26 cellular contexts compared by ENCODE assay signal in genomic region chr20:32314768-32315167, GRCh38. TPM values are rescaled to one million over a fixed set of nuclear protein-coding genes. Genes with fewer than 3 reads are reported as not detected.
A peak's percentile ranks its signal among the peaks of the same experiment; 100 is the strongest.
DNase-seq lines count a peak whose midpoint lies in the region; ATAC-seq and TF ChIP-seq lines count a peak whose summit lies in the region.
"Had no signal": no experiment of that assay in that cellular context is flagged by ENCODE, and none has a peak within 500 bp of the region (broad histone marks: within the 10 kb centered on the region; RNA-seq: fewer than 3 reads in every experiment).

No MANE protein-coding gene starts in this region.

- CTCF ChIA-PET in CD8-positive, alpha-beta memory T cell (lab: Charles Lee) = no interaction called here

- DNase-seq in activated T-cell treated with anti-CD3 and anti-CD28 coated beads, Interleukin-2, amount 50 U/mL, for 24 hours = no peak
- DNase-seq in activated T-cell treated with anti-CD3 and anti-CD28 coated beads, Interleukin-2, amount 50 U/mL, for 48 hours = no peak
- no peak for DNase-seq in CD8-positive, alpha-beta memory T cell
- no peak for DNase-seq in central memory CD8-positive, alpha-beta T cell (ENCODE audit: low spot score in 2 of 2)
- DNase-seq in progenitor cell of endocrine pancreas (ENCODE audit: low spot score, unreplicated experiment) (no peak), brain microvascular endothelial cell (no peak), NCI-H446 treated with DMSO at 0.1 percent for 48 hours (lab: John Stamatoyannopoulos, UW) (no peak)
- DNase-seq: activated CD4-positive, alpha-beta T cell treated with anti-CD3 and anti-CD28 coated beads for 48 hours; activated effector memory CD4-positive, alpha-beta T cell treated with Interleukin-2 at 50 U/mL for 16 hours; adrenal gland; Calu3; colonic mucosa; effector memory CD4-positive, alpha-beta T cell; foreskin keratinocyte; HCEC 1CT; NCI-H1048; NCI-H1930; posterior cingulate gyrus; sigmoid colon; substantia nigra had no signal

- peak overlapping the region; percentile 78 for H3K27ac Mint-ChIP-seq in activated T-cell treated with anti-CD3 and anti-CD28 coated beads, Interleukin-2, amount 50 U/mL, for 24 hours
- H3K27ac Mint-ChIP-seq in CD8-positive, alpha-beta memory T cell = peak overlapping the region; percentile 1 to 88 (median 64)
- peak overlapping the region; percentile 85 for H3K27ac Mint-ChIP-seq in central memory CD8-positive, alpha-beta T cell (ENCODE audit: low read depth)
- H3K27ac Mint-ChIP-seq in progenitor cell of endocrine pancreas = peak overlapping the region; percentile 23
- H3K27ac Mint-ChIP-seq: mesothelial cell of epicardium; T-helper 1 cell treated with Interleukin-12 subunit alpha and Interleukin-12 subunit beta and Interleukin-4 antibody, amounts not matched to agents 30 μg/mL and 1 μg/mL, for 36 hours had no signal

- no peak for ATAC-seq in central memory CD8-positive, alpha-beta T cell (replicated peaks; ENCODE audit: extremely low read depth, poor library complexity, severe bottlenecking)
- ATAC-seq in GM18870 (IDR thresholded peaks at IDR 0.05; ENCODE audit: unreplicated experiment) = no peak
- ATAC-seq: A549, esophagus mucosa, foreskin keratinocyte had no signal

- peaks cover 32% of the 10 kb centered on the region for H3K36me3 ChIP-seq in CD8-positive, alpha-beta memory T cell (ENCODE audit: insufficient read depth, low read length)
- H3K36me3 ChIP-seq in brain microvascular endothelial cell (replicated peaks) = peaks cover 13% of the 10 kb centered on the region

- H3K27me3 Mint-ChIP-seq in activated T-cell treated with anti-CD3 and anti-CD28 coated beads, Interleukin-2, amount 50 U/mL, for 24 hours = no peaks in the 10 kb centered on the region
- no peaks in the 10 kb centered on the region for H3K27me3 Mint-ChIP-seq in CD8-positive, alpha-beta memory T cell
- no peaks in the 10 kb centered on the region for H3K27me3 Mint-ChIP-seq in central memory CD8-positive, alpha-beta T cell
- H3K27me3 Mint-ChIP-seq in progenitor cell of endocrine pancreas = no peaks in the 10 kb centered on the region

- H3K4me1 ChIP-seq in CD8-positive, alpha-beta memory T cell (ENCODE audit: insufficient read depth, low read length) = no peaks in the 10 kb centered on the region
- H3K4me1 ChIP-seq: adrenal gland, colonic mucosa, foreskin keratinocyte, sigmoid colon had no signal

- no peak overlapping the region for H3K4me3 ChIP-seq in CD8-positive, alpha-beta memory T cell (ENCODE audit: low read length)
- H3K4me3 ChIP-seq in brain microvascular endothelial cell (ENCODE audit: low read depth, low read length) = no peak overlapping the region
- H3K4me3 ChIP-seq: A549, adrenal gland, colonic mucosa, hepatocyte, sigmoid colon had no signal

- no peaks in the 10 kb centered on the region for H3K9me3 Mint-ChIP-seq in activated T-cell treated with anti-CD3 and anti-CD28 coated beads, Interleukin-2, amount 50 U/mL, for 24 hours
- H3K9me3 Mint-ChIP-seq in CD8-positive, alpha-beta memory T cell = no peaks in the 10 kb centered on the region
- H3K9me3 Mint-ChIP-seq in central memory CD8-positive, alpha-beta T cell = no peaks in the 10 kb centered on the region
- no peaks in the 10 kb centered on the region for H3K9me3 Mint-ChIP-seq in progenitor cell of endocrine pancreas (ENCODE audit: low read depth)
- H3K9me3 Mint-ChIP-seq: mesothelial cell of epicardium; T-helper 1 cell treated with Interleukin-12 subunit alpha and Interleukin-12 subunit beta and Interleukin-4 antibody, amounts not matched to agents 30 μg/mL and 1 μg/mL, for 36 hours had no signal

- H3K36me3 Mint-ChIP-seq in activated T-cell treated with anti-CD3 and anti-CD28 coated beads, Interleukin-2, amount 50 U/mL, for 24 hours (ENCODE audit: low read depth) = peaks cover 88% of the 10 kb centered on the region
- H3K36me3 Mint-ChIP-seq in CD8-positive, alpha-beta memory T cell = peaks cover 13 to 71% (median 32%) of the 10 kb centered on the region in 3 donors
- H3K36me3 Mint-ChIP-seq in central memory CD8-positive, alpha-beta T cell (ENCODE audit: insufficient read depth) = peaks cover 40% of the 10 kb centered on the region
- peaks cover 46% of the 10 kb centered on the region for H3K36me3 Mint-ChIP-seq in progenitor cell of endocrine pancreas (ENCODE audit: insufficient read depth)

- in situ Hi-C loops in brain microvascular endothelial cell (cut with HindIII; ENCODE audit: low pct_ligation_motif_present, low sequenced_read_pairs) = no loop called here

- no peaks in the 10 kb centered on the region for H3K9me3 ChIP-seq in CD8-positive, alpha-beta memory T cell (ENCODE audit: low read length)
- H3K9me3 ChIP-seq: A549, adrenal gland, colonic mucosa, sigmoid colon had no signal

- H3K27me3 ChIP-seq in CD8-positive, alpha-beta memory T cell (ENCODE audit: insufficient read depth, low read length, poor library complexity, severe bottlenecking) = no peaks in the 10 kb centered on the region
- H3K27me3 ChIP-seq in brain microvascular endothelial cell (replicated peaks) = no peaks in the 10 kb centered on the region
- H3K27me3 ChIP-seq: adrenal gland, colonic mucosa, foreskin keratinocyte, hepatocyte, sigmoid colon had no signal

- H3K4me1 Mint-ChIP-seq in activated T-cell treated with anti-CD3 and anti-CD28 coated beads, Interleukin-2, amount 50 U/mL, for 24 hours (ENCODE audit: low read depth) = peaks cover 27% of the 10 kb centered on the region
- peaks cover 7 to 19% (median 10%) of the 10 kb centered on the region in 3 donors for H3K4me1 Mint-ChIP-seq in CD8-positive, alpha-beta memory T cell
- H3K4me1 Mint-ChIP-seq in central memory CD8-positive, alpha-beta T cell = peaks cover 17% of the 10 kb centered on the region
- H3K4me1 Mint-ChIP-seq in progenitor cell of endocrine pancreas (ENCODE audit: low read depth) = peaks cover 3% of the 10 kb centered on the region
- H3K4me1 Mint-ChIP-seq: mesothelial cell of epicardium had no signal

- H3K27ac ChIP-seq in CD8-positive, alpha-beta memory T cell (ENCODE audit: low read depth, low read length) = no peak overlapping the region
- no peak overlapping the region for H3K27ac ChIP-seq in brain microvascular endothelial cell
- H3K27ac ChIP-seq: A549, adrenal gland, colonic mucosa, foreskin keratinocyte, hepatocyte, sigmoid colon had no signal

- H3K4me3 Mint-ChIP-seq in activated T-cell treated with anti-CD3 and anti-CD28 coated beads, Interleukin-2, amount 50 U/mL, for 24 hours = no peak overlapping the region
- H3K4me3 Mint-ChIP-seq in CD8-positive, alpha-beta memory T cell = no peak overlapping the region
- no peak overlapping the region for H3K4me3 Mint-ChIP-seq in central memory CD8-positive, alpha-beta T cell
- no peak overlapping the region for H3K4me3 Mint-ChIP-seq in progenitor cell of endocrine pancreas (ENCODE audit: low read depth)
- H3K4me3 Mint-ChIP-seq: mesothelial cell of epicardium; T-helper 1 cell treated with Interleukin-12 subunit alpha and Interleukin-12 subunit beta and Interleukin-4 antibody, amounts not matched to agents 30 μg/mL and 1 μg/mL, for 36 hours had no signal

- POLR2A ChIA-PET in CD8-positive, alpha-beta memory T cell (lab: Charles Lee) = no interaction called here

- TF ChIP-seq CTCF in progenitor cell of endocrine pancreas (IDR thresholded peaks at IDR 0.05; ENCODE audit: unreplicated experiment) (no peak), brain microvascular endothelial cell (IDR thresholded peaks at IDR 0.05; ENCODE audit: low read depth, low read length, missing control alignments) (no peak)

RNA-seq across cellular contexts. Expression of gene KIF3B, which starts 37.3 kb away (rescaled TPM):
- 10 to 100 TPM; 61.0 to 61.6 TPM for total RNA-seq in CD8-positive, alpha-beta memory T cell
- 5.7 TPM for polyA plus RNA-seq in CD8-positive, alpha-beta memory T cell
- total RNA-seq in progenitor cell of endocrine pancreas = 60.2 and 61.6 TPM in 2 replicates

RNA-seq across cellular contexts. Expression of gene ASXL1, which starts 43.4 kb away (rescaled TPM):
- 100 to 1,000 TPM; 131 to 133 TPM for total RNA-seq in CD8-positive, alpha-beta memory T cell
- 19.8 TPM for polyA plus RNA-seq in CD8-positive, alpha-beta memory T cell
- total RNA-seq in progenitor cell of endocrine pancreas = 189 and 201 TPM in 2 replicates

Comparison
In these comparisons a context has a peak if more than half of its experiments do, and no peak if none do; other contexts are left out.
1. H3K27ac Mint-ChIP-seq: peak in every context shown above with its lines; median percentile 85 in central memory CD8-positive, alpha-beta T cell; 78 in activated T-cell treated with anti-CD3 and anti-CD28 coated beads, Interleukin-2, amount 50 U/mL, for 24 hours; 64 in CD8-positive, alpha-beta memory T cell; 23 in progenitor cell of endocrine pancreas.